Comparison of ENCODE assay signal across 8 cellular contexts in genomic region chr10:79112898-79113431, GRCh38. TPM values are rescaled to one million over a fixed set of nuclear protein-coding genes. Genes with fewer than 3 reads are reported as not detected.
DNase-seq lines count a peak whose midpoint lies in the region; ATAC-seq and TF ChIP-seq lines count a peak whose summit lies in the region.

No MANE protein-coding gene starts in this region.

- H3K9me3 Mint-ChIP-seq in naive thymus-derived CD4-positive, alpha-beta T cell: peaks cover 0 to 2% (median 0%) of the 10 kb centered on the region in 11 donors

- POLR2A ChIA-PET in naive thymus-derived CD4-positive, alpha-beta T cell (lab: Charles Lee): no interaction called here

- peak; percentile 33 for DNase-seq in NCI-H1694 treated with DMSO at 0.1 percent for 48 hours (lab: John Stamatoyannopoulos, UW)
- no peak for DNase-seq in NCI-H1694 (lab: John Stamatoyannopoulos, UW)
- DNase-seq in lung (ENCODE audit: low spot score): no peak
- peak in 1 of 2 donors; percentile 75 for DNase-seq in upper lobe of left lung
- no peak for DNase-seq in naive thymus-derived CD4-positive, alpha-beta T cell
- DNase-seq in superior temporal gyrus (ENCODE audit: extremely low spot score): no peak
- DNase-seq in SHP77 treated with DMSO at 0.1 percent for 48 hours (lab: John Stamatoyannopoulos, UW): no peak

- H3K4me1 ChIP-seq in lung (ENCODE audit: control insufficient read depth in 2 of 2, insufficient read depth in 2 of 2, low read length in 2 of 2): peaks cover 23 to 47% of the 10 kb centered on the region in 2 donors
- peaks cover 54 to 83% (median 65%) of the 10 kb centered on the region in 4 donors for H3K4me1 ChIP-seq in upper lobe of left lung
- no peaks in the 10 kb centered on the region for H3K4me1 ChIP-seq in naive thymus-derived CD4-positive, alpha-beta T cell (ENCODE audit: control insufficient read depth in 2 of 2, insufficient read depth in 2 of 2, low read length in 2 of 2)

- H3K36me3 ChIP-seq in lung (ENCODE audit: control insufficient read depth in 2 of 2, insufficient read depth in 2 of 2, low read length in 2 of 2) (peaks cover 0 to 5% of the 10 kb centered on the region in 2 donors), upper lobe of left lung (peaks cover 0 to 15% (median 8%) of the 10 kb centered on the region in 4 donors)
- H3K36me3 ChIP-seq in naive thymus-derived CD4-positive, alpha-beta T cell (ENCODE audit: control insufficient read depth in 2 of 3, insufficient read depth in 3 of 3, low read length in 3 of 3): peaks cover 0 to 6% (median 0%) of the 10 kb centered on the region in 3 experiments

- H3K9me3 ChIP-seq in lung (ENCODE audit: control insufficient read depth in 2 of 2, insufficient read depth in 1 of 2, low read length in 1 of 2) (no peaks in the 10 kb centered on the region), upper lobe of left lung (no peaks in the 10 kb centered on the region)
- H3K9me3 ChIP-seq in naive thymus-derived CD4-positive, alpha-beta T cell (ENCODE audit: control insufficient read depth in 2 of 3, low read length in 3 of 3): no peaks in the 10 kb centered on the region

- ATAC-seq in lung (ENCODE audit: insufficient read depth, low FRiP score) (peak; percentile 12), upper lobe of left lung (ENCODE audit: low FRiP score in 2 of 2) (peak; percentile 6 to 18)
- ATAC-seq in naive thymus-derived CD4-positive, alpha-beta T cell: no peak

- H3K36me3 Mint-ChIP-seq in naive thymus-derived CD4-positive, alpha-beta T cell: peaks cover 0 to 3% (median 0%) of the 10 kb centered on the region in 5 donors

- CTCF ChIA-PET in naive thymus-derived CD4-positive, alpha-beta T cell (lab: Charles Lee): no interaction called here

- TF ChIP-seq EP300 in upper lobe of left lung (IDR thresholded peaks at IDR 0.05): no peak

- TF ChIP-seq CTCF in lung (IDR thresholded peaks at IDR 0.05; ENCODE audit: control extremely low read depth, extremely low read depth) (no peak), upper lobe of left lung (IDR thresholded peaks at IDR 0.05) (no peak)

- H3K27me3 Mint-ChIP-seq in naive thymus-derived CD4-positive, alpha-beta T cell: no peaks in the 10 kb centered on the region

- no peak overlapping the region for H3K4me3 Mint-ChIP-seq in naive thymus-derived CD4-positive, alpha-beta T cell

- no peak overlapping the region for H3K4me3 ChIP-seq in lung
- no peak overlapping the region for H3K4me3 ChIP-seq in upper lobe of left lung
- H3K4me3 ChIP-seq in naive thymus-derived CD4-positive, alpha-beta T cell (ENCODE audit: low read length): no peak overlapping the region

- intact Hi-C loops in naive thymus-derived CD4-positive, alpha-beta T cell (cut with micrococcal nuclease): no loop called here

- peak overlapping the region; percentile 15 for H3K27ac ChIP-seq in cingulate gyrus (ENCODE audit: low read depth, low read length)
- H3K27ac ChIP-seq in lung (ENCODE audit: low read depth in 1 of 2, low read length in 1 of 2): peak overlapping the region; percentile 52 to 93
- peak overlapping the region; percentile 66 to 80 (median 78) for H3K27ac ChIP-seq in upper lobe of left lung
- H3K27ac ChIP-seq in naive thymus-derived CD4-positive, alpha-beta T cell (ENCODE audit: low read depth, low read length): no peak overlapping the region

- TF ChIP-seq POLR2A in upper lobe of left lung (IDR thresholded peaks at IDR 0.05): no peak

- H3K27ac Mint-ChIP-seq in naive thymus-derived CD4-positive, alpha-beta T cell: peak overlapping the region in 2 of 9 donors; percentile 49 to 59

- H3K27me3 ChIP-seq in lung (ENCODE audit: control insufficient read depth, insufficient read depth): no peaks in the 10 kb centered on the region
- no peaks in the 10 kb centered on the region for H3K27me3 ChIP-seq in upper lobe of left lung
- no peaks in the 10 kb centered on the region for H3K27me3 ChIP-seq in naive thymus-derived CD4-positive, alpha-beta T cell (ENCODE audit: control insufficient read depth in 2 of 2, insufficient read depth in 2 of 2, low read length in 2 of 2)

- WGBS in lung, 2 donors: 57 to 63% methylated on average over 11 of the region's 11 CpGs
- 25 to 69% methylated on average over 2 to 8 of the region's 11 CpGs for WGBS in upper lobe of left lung, 2 donors

- H3K4me1 Mint-ChIP-seq in naive thymus-derived CD4-positive, alpha-beta T cell: peaks cover 16 to 60% (median 39%) of the 10 kb centered on the region in 7 donors

RNA-seq across cellular contexts. Expression of gene ZMIZ1, which starts 44.2 kb away (rescaled TPM):
- 10 to 100 TPM; 43.7 to 80.2 TPM for total RNA-seq in lung
- 10 to 100 TPM; 18.3 to 41.5 TPM for polyA plus RNA-seq in lung
- total RNA-seq in upper lobe of left lung: 10 to 100 TPM; 51.0 to 99.2 (median 91.8) TPM
- 10 to 100 TPM; 13.5 to 57.2 (median 24.5) TPM for total RNA-seq in naive thymus-derived CD4-positive, alpha-beta T cell
- 1 to 10 TPM; 1.8 to 4.2 TPM for polyA plus RNA-seq in naive thymus-derived CD4-positive, alpha-beta T cell
